1 cellular context compared by ENCODE assay signal in the genomic region with DNA sequence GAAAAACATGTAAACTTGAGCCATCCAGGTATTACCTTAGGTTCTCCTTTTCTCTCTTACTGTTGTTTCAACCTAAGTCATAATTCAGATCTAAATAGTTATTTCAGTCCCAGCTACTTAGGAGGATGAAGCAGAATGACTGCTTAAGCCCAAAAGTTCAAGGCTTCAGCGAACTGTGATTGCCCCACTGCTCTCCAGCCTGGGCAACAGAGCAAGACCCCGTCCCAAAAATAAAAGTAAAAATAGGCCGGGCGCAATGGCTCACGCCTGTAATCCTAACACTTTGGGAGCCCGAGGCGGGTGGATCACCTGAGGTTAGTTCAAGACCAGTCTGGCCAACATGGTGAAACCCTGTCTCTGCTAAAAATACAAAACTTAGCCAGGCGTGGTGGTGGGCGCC.
A peak's percentile ranks its signal among the peaks of the same experiment; 100 is the strongest.
TF ChIP-seq lines count a peak whose summit lies in the region.

No MANE protein-coding gene starts in this region.

TF ChIP-seq in HepG2, 621 proteins besides CTCF, POLR2A, EP300 and RAD21:
- TF ChIP-seq, protein P1, sequence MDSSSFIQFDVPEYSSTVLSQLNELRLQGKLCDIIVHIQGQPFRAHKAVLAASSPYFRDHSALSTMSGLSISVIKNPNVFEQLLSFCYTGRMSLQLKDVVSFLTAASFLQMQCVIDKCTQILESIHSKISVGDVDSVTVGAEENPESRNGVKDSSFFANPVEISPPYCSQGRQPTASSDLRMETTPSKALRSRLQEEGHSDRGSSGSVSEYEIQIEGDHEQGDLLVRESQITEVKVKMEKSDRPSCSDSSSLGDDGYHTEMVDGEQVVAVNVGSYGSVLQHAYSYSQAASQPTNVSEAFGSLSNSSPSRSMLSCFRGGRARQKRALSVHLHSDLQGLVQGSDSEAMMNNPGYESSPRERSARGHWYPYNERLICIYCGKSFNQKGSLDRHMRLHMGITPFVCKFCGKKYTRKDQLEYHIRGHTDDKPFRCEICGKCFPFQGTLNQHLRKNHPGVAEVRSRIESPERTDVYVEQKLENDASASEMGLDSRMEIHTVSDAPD (CRISPR knock-in tag; IDR thresholded peaks at IDR 0.05): no peak
- peak; percentile 66; the same call in 1 of the 2 replicates for TF ChIP-seq ZNF121 (CRISPR knock-in tag; IDR thresholded peaks at IDR 0.05)
